ENCODE assay signal across 1 cellular context in genomic region chr11:47847537-47847891, GRCh38.
TF ChIP-seq lines count a peak whose summit lies in the region.

No MANE protein-coding gene starts in this region.

TF ChIP-seq in HepG2, 621 proteins besides CTCF, POLR2A, EP300 and RAD21 (continued from another document):
- no peak for TF ChIP-seq ETS1 (CRISPR knock-in tag; IDR thresholded peaks at IDR 0.05)
- TF ChIP-seq RNF219 (CRISPR knock-in tag; IDR thresholded peaks at IDR 0.05), result no peak
